In the genomic region with DNA sequence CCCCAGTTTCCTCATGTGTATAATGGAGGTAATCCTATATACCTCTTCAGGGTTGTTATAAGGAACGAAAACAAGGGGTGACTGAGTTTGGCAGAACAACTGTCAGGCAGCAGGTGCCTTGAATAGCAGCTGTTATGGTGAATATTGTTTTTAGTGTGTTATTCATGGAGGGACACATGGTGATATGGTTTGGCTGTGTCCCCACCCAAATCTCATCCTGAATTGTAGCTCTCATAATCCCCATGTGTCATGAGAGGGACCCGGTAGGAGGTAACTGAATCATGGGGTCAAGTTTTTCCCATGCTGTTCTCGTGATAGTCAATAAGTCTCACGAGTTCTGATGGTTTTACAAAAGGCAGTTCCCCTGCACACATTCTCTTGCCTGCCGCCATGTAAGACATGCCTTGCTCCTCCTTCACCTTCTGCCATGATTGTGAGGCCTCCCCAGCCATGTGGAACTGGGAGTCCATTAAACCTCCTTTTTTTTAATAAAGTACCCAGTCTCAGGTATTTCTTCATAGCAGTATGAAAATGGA, we compare ENCODE assay signal across 29 cellular contexts. TPM values are rescaled to one million over a fixed set of nuclear protein-coding genes. Genes with fewer than 3 reads are reported as not detected.
A peak's percentile ranks its signal among the peaks of the same experiment; 100 is the strongest.
DNase-seq lines count a peak whose midpoint lies in the region; ATAC-seq and TF ChIP-seq lines count a peak whose summit lies in the region.
"Had no signal": no experiment of that assay in that cellular context is flagged by ENCODE, and none has a peak within 500 bp of the region (broad histone marks: within the 10 kb centered on the region; RNA-seq: fewer than 3 reads in every experiment).

No MANE protein-coding gene starts in this region.

- POLR2A ChIA-PET in MCF 10A (lab: Yijun Ruan, JAX): interaction anchor here (1.1 to 2.5 kb wide), 11 partner anchors 8 to 329 kb away, joined by 3 to 38 read pairs (median 4); partner anchors contain the start of genes CEACAM19 and PVR

- CTCF ChIA-PET in MCF 10A (lab: Yijun Ruan, JAX): interaction anchor here (0.7 to 2.3 kb wide), 7 partner anchors 14 to 99 kb away, joined by 3 to 14 read pairs (median 5); no protein-coding TSS in a partner anchor
- CTCF ChIA-PET in mammary epithelial cell (lab: Charles Lee; ENCODE audit: low non-redundant PET): interaction anchor here (0.6 kb wide), 1 partner anchor 204 kb away, joined by 3 read pairs; no protein-coding TSS in a partner anchor

- no peaks in the 10 kb centered on the region for H3K9me3 ChIP-seq in mammary epithelial cell (replicated peaks; ENCODE audit: insufficient read depth, low read length)
- H3K9me3 ChIP-seq in SJSA1 (replicated peaks): peaks cover 3% of the 10 kb centered on the region
- H3K9me3 ChIP-seq: BLaER1, gastrocnemius medialis had no signal

- no peaks in the 10 kb centered on the region for H3K27me3 Mint-ChIP-seq in MCF 10A (ENCODE audit: insufficient read depth, unreplicated experiment)
- H3K27me3 Mint-ChIP-seq in activated T-helper 17 cell treated with anti-CD3 and anti-CD28 coated beads, Interleukin-2, amount 50 U/mL, for 72 hours: peaks cover 25% of the 10 kb centered on the region

- no peaks in the 10 kb centered on the region for H4K20me1 ChIP-seq in mammary epithelial cell (ENCODE audit: insufficient read depth, low read length)
- H4K20me1 ChIP-seq: BLaER1 had no signal

- no peaks in the 10 kb centered on the region for H3K79me2 ChIP-seq in mammary epithelial cell (ENCODE audit: insufficient read depth, low read length)

- no peak overlapping the region for H3K9ac ChIP-seq in mammary epithelial cell (ENCODE audit: insufficient read depth, low read length)
- H3K9ac ChIP-seq: BLaER1 had no signal

- H3K4me3 ChIP-seq in mammary epithelial cell (replicated peaks in 1 of 3; ENCODE audit: insufficient read depth in 1 of 3, low read depth in 2 of 3, low read length in 3 of 3): no peak overlapping the region
- no peak overlapping the region for H3K4me3 ChIP-seq in SJSA1
- no peak overlapping the region for H3K4me3 ChIP-seq in dorsolateral prefrontal cortex
- H3K4me3 ChIP-seq: BLaER1, gastrocnemius medialis had no signal

- WGBS in mammary epithelial cell (ENCODE audit: low coverage, missing lambda C conversion rate): 84% methylated on average over 5 of the region's 5 CpGs

- no peaks in the 10 kb centered on the region for H3K36me3 ChIP-seq in mammary epithelial cell (ENCODE audit: insufficient read depth, low read length)
- H3K36me3 ChIP-seq in SJSA1: peaks cover 19% of the 10 kb centered on the region
- H3K36me3 ChIP-seq: BLaER1, gastrocnemius medialis, WERI-Rb-1 had no signal

- TF ChIP-seq CTCF in MCF 10A (IDR thresholded peaks at IDR 0.05; ENCODE audit: unreplicated experiment): no peak
- TF ChIP-seq CTCF in mammary epithelial cell (conservative IDR thresholded peaks at IDR 0.05 in 1 of 2, IDR thresholded peaks at IDR 0.05 in 1 of 2; ENCODE audit: extremely low read depth in 1 of 2, insufficient read depth in 1 of 2, low read depth in 1 of 2, low read length in 2 of 2): no peak
- no peak for TF ChIP-seq CTCF in dorsolateral prefrontal cortex (IDR thresholded peaks at IDR 0.05 in 54 of 56, conservative IDR thresholded peaks at IDR 0.05 in 2 of 56; ENCODE audit: low read depth in 1 of 56, partially characterized antibody in 56 of 56)

- DNase-seq in MCF 10A (ENCODE audit: unreplicated experiment) (no peak), mammary epithelial cell (no peak), SJSA1 (ENCODE audit: low read depth in 1 of 2, low spot score in 2 of 2) (no peak), epithelial cell of prostate (ENCODE audit: low read depth, low spot score) (no peak), dorsolateral prefrontal cortex (no peak), NCI-H748 (lab: John Stamatoyannopoulos, UW; ENCODE audit: unreplicated experiment) (no peak), OCI-M2 (lab: John Stamatoyannopoulos, UW; ENCODE audit: unreplicated experiment) (no peak)
- DNase-seq: activated CD4-positive, alpha-beta T cell treated with anti-CD3 and anti-CD28 coated beads, Interleukin-2, amount 50 U/mL, for 1 hour; activated CD8-positive, alpha-beta memory T cell treated with anti-CD3 and anti-CD28 coated beads, Interleukin-2, amount 50 U/mL, for 4 hours; activated gamma-delta T cell; gastrocnemius medialis; Kasumi-1; naive B cell; NCI-H2081 treated with DMSO at 0.1 percent for 48 hours; NCI-H510A treated with DMSO at 0.1 percent for 48 hours; occipital lobe; right cardiac atrium; Right ventricle myocardium superior; stimulated activated CD4-positive, alpha-beta T cell treated with anti-CD3 and anti-CD28 coated beads, Interleukin-15, amount 100 ng/mL, for 24 hours; WERI-Rb-1 had no signal

- H3K27me3 ChIP-seq in mammary epithelial cell (ENCODE audit: insufficient read depth, low read length) (peaks cover 3% of the 10 kb centered on the region), SJSA1 (replicated peaks) (no peaks in the 10 kb centered on the region), dorsolateral prefrontal cortex (no peaks in the 10 kb centered on the region)
- H3K27me3 ChIP-seq: BLaER1, gastrocnemius medialis had no signal

- intact Hi-C loops in MCF 10A (cut with micrococcal nuclease) (no loop called here), mammary epithelial cell (cut with micrococcal nuclease) (loop anchor here (1.0 to 2.0 kb wide), 2 partner anchors 15 to 37 kb away; no protein-coding TSS in a partner anchor), dorsolateral prefrontal cortex (cut with DNase I) (no loop called here)

- H2AFZ ChIP-seq in mammary epithelial cell (ENCODE audit: low read depth, low read length): no peak overlapping the region

- peak overlapping the region; percentile 76 for H3K27ac Mint-ChIP-seq in MCF 10A (ENCODE audit: low read depth, unreplicated experiment)
- H3K27ac Mint-ChIP-seq in activated T-helper 17 cell treated with anti-CD3 and anti-CD28 coated beads, Interleukin-2, amount 50 U/mL, for 72 hours: no peak overlapping the region
- H3K27ac Mint-ChIP-seq: dendritic cell treated with granulocyte-macrophage colony-stimulating factor and Interleukin-4, amounts not matched to agents 40 ng/mL and 50 ng/mL, for 4 days; T-helper 1 cell treated with Interleukin-12 subunit alpha and Interleukin-12 subunit beta and Interleukin-4 antibody, amounts not matched to agents 30 μg/mL and 1 μg/mL, for 36 hours had no signal

- peaks cover 5% of the 10 kb centered on the region for H3K36me3 Mint-ChIP-seq in MCF 10A (ENCODE audit: insufficient read depth, unreplicated experiment)
- no peaks in the 10 kb centered on the region for H3K36me3 Mint-ChIP-seq in activated T-helper 17 cell treated with anti-CD3 and anti-CD28 coated beads, Interleukin-2, amount 50 U/mL, for 72 hours (ENCODE audit: low read depth)
- H3K36me3 Mint-ChIP-seq: naive B cell had no signal

- in situ Hi-C loops in mammary epithelial cell (cut with MboI; ENCODE audit: low sequenced_read_pairs in 2 of 2): no loop called here

- H3K4me1 Mint-ChIP-seq in MCF 10A (ENCODE audit: insufficient read depth, unreplicated experiment): peaks cover 17% of the 10 kb centered on the region
- H3K4me1 Mint-ChIP-seq in activated T-helper 17 cell treated with anti-CD3 and anti-CD28 coated beads, Interleukin-2, amount 50 U/mL, for 72 hours: no peaks in the 10 kb centered on the region
- H3K4me1 Mint-ChIP-seq: naive B cell had no signal

- H3K4me2 ChIP-seq in mammary epithelial cell (ENCODE audit: insufficient read depth, low read depth, low read length): no peak overlapping the region
- H3K4me2 ChIP-seq: BLaER1 had no signal

- BruUV-seq in MCF 10A (replicated peaks; lab: Mats Ljungman, UMichigan) (no TSS peak), mammary epithelial cell (replicated peaks; lab: Mats Ljungman, UMichigan) (no TSS peak)

- H3K9me3 Mint-ChIP-seq in MCF 10A (ENCODE audit: unreplicated experiment): no peaks in the 10 kb centered on the region
- no peaks in the 10 kb centered on the region for H3K9me3 Mint-ChIP-seq in activated T-helper 17 cell treated with anti-CD3 and anti-CD28 coated beads, Interleukin-2, amount 50 U/mL, for 72 hours

- dilution Hi-C loops in mammary epithelial cell (cut with HindIII; ENCODE audit: low sequenced_read_pairs): no loop called here

- H3K4me1 ChIP-seq in mammary epithelial cell (ENCODE audit: insufficient read depth, low read length): peaks cover 24% of the 10 kb centered on the region
- H3K4me1 ChIP-seq in SJSA1 (replicated peaks): peaks cover 32% of the 10 kb centered on the region
- H3K4me1 ChIP-seq: BLaER1, gastrocnemius medialis had no signal

- no peak overlapping the region for H3K27ac ChIP-seq in mammary epithelial cell (ENCODE audit: insufficient read depth, low read depth, low read length)
- H3K27ac ChIP-seq in SJSA1: peak overlapping the region; percentile 72
- H3K27ac ChIP-seq in epithelial cell of prostate: peak overlapping the region; percentile 61
- H3K27ac ChIP-seq in dorsolateral prefrontal cortex: no peak overlapping the region
- H3K27ac ChIP-seq: BLaER1, gastrocnemius medialis, WERI-Rb-1 had no signal

- peak overlapping the region; percentile 5 for H3K4me3 Mint-ChIP-seq in MCF 10A (ENCODE audit: unreplicated experiment)
- no peak overlapping the region for H3K4me3 Mint-ChIP-seq in activated T-helper 17 cell treated with anti-CD3 and anti-CD28 coated beads, Interleukin-2, amount 50 U/mL, for 72 hours
- H3K4me3 Mint-ChIP-seq: dendritic cell treated with granulocyte-macrophage colony-stimulating factor and Interleukin-4, amounts not matched to agents 40 ng/mL and 50 ng/mL, for 4 days; naive B cell; T-helper 1 cell treated with Interleukin-12 subunit alpha and Interleukin-12 subunit beta and Interleukin-4 antibody, amounts not matched to agents 30 μg/mL and 1 μg/mL, for 36 hours had no signal

- ATAC-seq in activated T-helper 17 cell treated with anti-CD3 and anti-CD28 coated beads, Interleukin-2, amount 50 U/mL, for 72 hours (replicated peaks): no peak
- ATAC-seq: gastrocnemius medialis had no signal

RNA-seq across cellular contexts. Expression of gene IGSF23, which starts 12.2 kb away (rescaled TPM):
- total RNA-seq in MCF 10A (2022) (not detected in 2 replicates), mammary epithelial cell (not detected), dorsolateral prefrontal cortex (not detected)
- not detected for polyA plus RNA-seq in mammary epithelial cell
- polyA minus RNA-seq in mammary epithelial cell: not detected
- total RNA-seq in SJSA1 (2014; rRNA removed; shearing (Covaris generic)): 0.37 TPM in 1 of 2 replicates, not detected in the other
- not detected for total RNA-seq in activated T-helper 17 cell treated with anti-CD3 and anti-CD28 coated beads, Interleukin-2, amount 50 U/mL, for 72 hours
- total RNA-seq: gastrocnemius medialis, H1, HT1080, lung microvascular endothelial cell, occipital lobe, right cardiac atrium, Right ventricle myocardium superior, subcutaneous adipose tissue had no signal
- polyA plus RNA-seq: esophagus, H1, right cardiac atrium had no signal

RNA-seq across cellular contexts. Expression of gene PVR, which starts 18.1 kb away (rescaled TPM):
- 140 and 141 TPM in 2 replicates for total RNA-seq in MCF 10A (2022)
- 100 to 1,000 TPM in 1 of 2 donors, 10 to 100 TPM in 1; 85.9 to 120 TPM for total RNA-seq in mammary epithelial cell
- 66.8 TPM for polyA plus RNA-seq in mammary epithelial cell
- polyA minus RNA-seq in mammary epithelial cell: 27.6 TPM
- 101 and 182 TPM in 2 replicates for total RNA-seq in SJSA1 (2014; rRNA removed; shearing (Covaris generic))
- total RNA-seq in activated T-helper 17 cell treated with anti-CD3 and anti-CD28 coated beads, Interleukin-2, amount 50 U/mL, for 72 hours: 10 to 100 TPM in 1 of 2 donors, 1 to 10 TPM in 1; 8.6 to 10.6 TPM
- total RNA-seq in dorsolateral prefrontal cortex: 10 to 100 TPM; 17.0 to 42.9 (median 31.8) TPM

RNA-seq across cellular contexts. Expression of gene CEACAM19, which starts 45.7 kb away (rescaled TPM):
- total RNA-seq in MCF 10A (2022) (13.2 and 25.6 TPM in 2 replicates), mammary epithelial cell (1 to 10 TPM; 1.8 to 5.3 TPM), dorsolateral prefrontal cortex (10 to 100 TPM in 76 of 120 experiments, 1 to 10 TPM in 44; 4.7 to 23.8 (median 11.2) TPM)
- polyA plus RNA-seq in mammary epithelial cell: 1.7 TPM
- not detected for polyA minus RNA-seq in mammary epithelial cell
- 0.06 and 1.6 TPM in 2 replicates for total RNA-seq in SJSA1 (2014; rRNA removed; shearing (Covaris generic))
- 1 to 10 TPM; 1.1 to 1.6 TPM for total RNA-seq in activated T-helper 17 cell treated with anti-CD3 and anti-CD28 coated beads, Interleukin-2, amount 50 U/mL, for 72 hours

Comparison
In these comparisons a context has a peak if more than half of its experiments do, and no peak if none do; other contexts are left out.
1. H3K27ac ChIP-seq: peak in SJSA1 (single experiment) and epithelial cell of prostate (single experiment); none in mammary epithelial cell (single experiment) and dorsolateral prefrontal cortex (0 of 59).